1 cellular context compared by ENCODE assay signal in the genomic region with DNA sequence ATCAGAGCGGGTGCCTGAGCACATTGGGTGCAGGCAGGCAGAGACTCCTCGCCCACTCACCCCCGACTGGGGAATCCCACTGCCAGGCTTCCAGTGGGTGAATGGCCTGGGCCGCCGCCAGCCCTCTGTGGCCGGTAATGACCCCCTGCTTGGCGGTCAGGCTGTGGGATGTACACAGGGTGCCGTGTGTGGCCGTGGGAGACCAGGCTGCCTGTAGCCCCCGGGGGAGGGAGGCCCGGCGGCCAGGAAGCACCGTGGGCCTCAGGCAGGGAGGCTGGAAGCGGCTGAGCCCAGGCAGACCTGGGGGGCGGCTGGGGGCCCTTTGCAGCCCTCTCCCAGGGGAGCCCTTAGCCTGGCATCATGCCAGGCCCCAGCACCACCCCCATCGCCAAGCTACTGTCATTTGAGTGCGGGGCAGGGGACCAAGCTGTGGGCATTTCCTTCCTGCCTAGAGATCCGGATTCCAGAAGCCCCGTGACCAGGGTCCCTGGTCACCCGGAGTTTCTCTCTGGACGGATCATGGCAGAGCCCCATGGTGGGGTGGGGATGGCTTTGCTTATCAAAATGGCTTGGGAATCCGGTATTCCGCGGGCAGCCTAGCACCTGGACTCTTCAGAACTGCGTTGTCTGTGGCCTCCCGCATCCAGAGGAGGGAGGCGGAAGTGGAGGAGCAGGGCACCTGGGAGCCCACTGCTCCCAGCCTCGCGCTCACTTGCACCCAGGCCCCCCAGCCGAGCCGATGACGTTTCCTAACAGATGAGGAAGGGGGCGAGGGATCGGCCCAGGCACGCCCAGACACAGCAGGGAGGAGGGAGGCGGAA.
TF ChIP-seq lines count a peak whose summit lies in the region.

No MANE protein-coding gene starts in this region.

TF ChIP-seq in H1, 55 proteins besides CTCF, POLR2A, EP300 and RAD21:
- peak; percentile 60; the same call in 1 of the 2 replicates for TF ChIP-seq CREB1 (IDR thresholded peaks at IDR 0.05)
- no peak for TF ChIP-seq SP1 (IDR thresholded peaks at IDR 0.05; ENCODE audit: low read depth, low read length)
